ENCODE assay signal across 2 cellular contexts in the genomic region with DNA sequence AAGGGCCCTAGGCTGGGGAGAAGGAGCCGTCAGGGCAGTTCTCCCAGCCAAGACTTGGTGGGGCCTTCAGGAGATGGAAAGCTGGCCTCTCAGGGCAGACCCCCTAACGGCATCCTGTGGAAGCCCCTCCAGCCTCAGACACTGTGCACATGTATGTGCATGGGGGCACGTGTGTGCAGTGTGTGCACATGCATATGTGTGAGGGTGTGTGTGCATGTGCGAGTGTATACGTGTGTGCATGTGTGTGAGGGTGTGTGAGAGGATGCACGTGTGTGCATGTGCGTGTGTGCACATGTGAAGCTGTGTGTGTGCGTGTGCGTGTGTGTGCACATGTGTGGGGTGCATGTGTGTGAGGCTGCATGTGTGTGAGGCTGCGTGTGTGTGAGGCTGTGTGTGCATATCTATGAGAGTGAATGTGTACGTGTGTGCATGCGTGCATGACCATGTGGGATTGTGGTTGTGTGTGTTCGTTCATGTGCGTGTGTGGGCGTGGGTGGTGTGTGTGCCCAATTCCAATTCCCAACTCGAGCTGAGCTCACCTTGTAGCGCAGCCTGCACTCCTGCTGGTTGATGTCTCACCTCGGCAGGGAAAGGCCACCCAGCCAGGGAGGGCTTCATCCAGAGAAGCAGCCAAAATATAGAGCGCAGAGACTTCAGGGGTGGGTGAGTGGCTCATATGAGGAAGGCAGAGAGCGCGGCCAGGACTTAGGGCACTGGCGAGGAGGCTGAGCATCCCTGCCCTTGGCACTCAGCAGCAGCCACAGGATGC.
TF ChIP-seq lines count a peak whose summit lies in the region.

No MANE protein-coding gene starts in this region.

TF ChIP-seq in WTC11, 78 proteins besides CTCF, POLR2A, EP300 and RAD21 (continued from another document):
- TF ChIP-seq, protein P1, sequence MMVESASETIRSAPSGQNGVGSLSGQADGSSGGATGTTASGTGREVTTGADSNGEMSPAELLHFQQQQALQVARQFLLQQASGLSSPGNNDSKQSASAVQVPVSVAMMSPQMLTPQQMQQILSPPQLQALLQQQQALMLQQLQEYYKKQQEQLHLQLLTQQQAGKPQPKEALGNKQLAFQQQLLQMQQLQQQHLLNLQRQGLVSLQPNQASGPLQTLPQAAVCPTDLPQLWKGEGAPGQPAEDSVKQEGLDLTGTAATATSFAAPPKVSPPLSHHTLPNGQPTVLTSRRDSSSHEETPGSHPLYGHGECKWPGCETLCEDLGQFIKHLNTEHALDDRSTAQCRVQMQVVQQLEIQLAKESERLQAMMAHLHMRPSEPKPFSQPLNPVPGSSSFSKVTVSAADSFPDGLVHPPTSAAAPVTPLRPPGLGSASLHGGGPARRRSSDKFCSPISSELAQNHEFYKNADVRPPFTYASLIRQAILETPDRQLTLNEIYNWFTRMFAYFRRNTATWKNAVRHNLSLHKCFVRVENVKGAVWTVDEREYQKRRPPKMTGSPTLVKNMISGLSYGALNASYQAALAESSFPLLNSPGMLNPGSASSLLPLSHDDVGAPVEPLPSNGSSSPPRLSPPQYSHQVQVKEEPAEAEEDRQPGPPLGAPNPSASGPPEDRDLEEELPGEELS (CRISPR knock-in tag; IDR thresholded peaks at IDR 0.05): no peak
- TF ChIP-seq, protein P2, sequence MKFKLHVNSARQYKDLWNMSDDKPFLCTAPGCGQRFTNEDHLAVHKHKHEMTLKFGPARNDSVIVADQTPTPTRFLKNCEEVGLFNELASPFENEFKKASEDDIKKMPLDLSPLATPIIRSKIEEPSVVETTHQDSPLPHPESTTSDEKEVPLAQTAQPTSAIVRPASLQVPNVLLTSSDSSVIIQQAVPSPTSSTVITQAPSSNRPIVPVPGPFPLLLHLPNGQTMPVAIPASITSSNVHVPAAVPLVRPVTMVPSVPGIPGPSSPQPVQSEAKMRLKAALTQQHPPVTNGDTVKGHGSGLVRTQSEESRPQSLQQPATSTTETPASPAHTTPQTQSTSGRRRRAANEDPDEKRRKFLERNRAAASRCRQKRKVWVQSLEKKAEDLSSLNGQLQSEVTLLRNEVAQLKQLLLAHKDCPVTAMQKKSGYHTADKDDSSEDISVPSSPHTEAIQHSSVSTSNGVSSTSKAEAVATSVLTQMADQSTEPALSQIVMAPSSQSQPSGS (CRISPR knock-in tag; IDR thresholded peaks at IDR 0.05; ENCODE audit: borderline replicate concordance, low read depth): peak; percentile 58; the same call in 1 of the 2 replicates
- TF ChIP-seq, protein P3, sequence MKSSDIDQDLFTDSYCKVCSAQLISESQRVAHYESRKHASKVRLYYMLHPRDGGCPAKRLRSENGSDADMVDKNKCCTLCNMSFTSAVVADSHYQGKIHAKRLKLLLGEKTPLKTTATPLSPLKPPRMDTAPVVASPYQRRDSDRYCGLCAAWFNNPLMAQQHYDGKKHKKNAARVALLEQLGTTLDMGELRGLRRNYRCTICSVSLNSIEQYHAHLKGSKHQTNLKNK (CRISPR knock-in tag; IDR thresholded peaks at IDR 0.05): no peak
- TF ChIP-seq, protein P4, sequence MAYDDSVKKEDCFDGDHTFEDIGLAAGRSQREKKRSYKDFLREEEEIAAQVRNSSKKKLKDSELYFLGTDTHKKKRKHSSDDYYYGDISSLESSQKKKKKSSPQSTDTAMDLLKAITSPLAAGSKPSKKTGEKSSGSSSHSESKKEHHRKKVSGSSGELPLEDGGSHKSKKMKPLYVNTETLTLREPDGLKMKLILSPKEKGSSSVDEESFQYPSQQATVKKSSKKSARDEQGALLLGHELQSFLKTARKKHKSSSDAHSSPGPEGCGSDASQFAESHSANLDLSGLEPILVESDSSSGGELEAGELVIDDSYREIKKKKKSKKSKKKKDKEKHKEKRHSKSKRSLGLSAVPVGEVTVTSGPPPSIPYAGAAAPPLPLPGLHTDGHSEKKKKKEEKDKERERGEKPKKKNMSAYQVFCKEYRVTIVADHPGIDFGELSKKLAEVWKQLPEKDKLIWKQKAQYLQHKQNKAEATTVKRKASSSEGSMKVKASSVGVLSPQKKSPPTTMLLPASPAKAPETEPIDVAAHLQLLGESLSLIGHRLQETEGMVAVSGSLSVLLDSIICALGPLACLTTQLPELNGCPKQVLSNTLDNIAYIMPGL (CRISPR knock-in tag; IDR thresholded peaks at IDR 0.05): no peak
- TF ChIP-seq ZNF671 (CRISPR knock-in tag; IDR thresholded peaks at IDR 0.05) (no peak), CBFB (CRISPR knock-in tag; IDR thresholded peaks at IDR 0.05; ENCODE audit: low read depth) (no peak)
- TF ChIP-seq, protein P5, sequence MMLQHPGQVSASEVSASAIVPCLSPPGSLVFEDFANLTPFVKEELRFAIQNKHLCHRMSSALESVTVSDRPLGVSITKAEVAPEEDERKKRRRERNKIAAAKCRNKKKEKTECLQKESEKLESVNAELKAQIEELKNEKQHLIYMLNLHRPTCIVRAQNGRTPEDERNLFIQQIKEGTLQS (CRISPR knock-in tag; conservative IDR thresholded peaks at IDR 0.05): no peak
- TF ChIP-seq, protein P6, sequence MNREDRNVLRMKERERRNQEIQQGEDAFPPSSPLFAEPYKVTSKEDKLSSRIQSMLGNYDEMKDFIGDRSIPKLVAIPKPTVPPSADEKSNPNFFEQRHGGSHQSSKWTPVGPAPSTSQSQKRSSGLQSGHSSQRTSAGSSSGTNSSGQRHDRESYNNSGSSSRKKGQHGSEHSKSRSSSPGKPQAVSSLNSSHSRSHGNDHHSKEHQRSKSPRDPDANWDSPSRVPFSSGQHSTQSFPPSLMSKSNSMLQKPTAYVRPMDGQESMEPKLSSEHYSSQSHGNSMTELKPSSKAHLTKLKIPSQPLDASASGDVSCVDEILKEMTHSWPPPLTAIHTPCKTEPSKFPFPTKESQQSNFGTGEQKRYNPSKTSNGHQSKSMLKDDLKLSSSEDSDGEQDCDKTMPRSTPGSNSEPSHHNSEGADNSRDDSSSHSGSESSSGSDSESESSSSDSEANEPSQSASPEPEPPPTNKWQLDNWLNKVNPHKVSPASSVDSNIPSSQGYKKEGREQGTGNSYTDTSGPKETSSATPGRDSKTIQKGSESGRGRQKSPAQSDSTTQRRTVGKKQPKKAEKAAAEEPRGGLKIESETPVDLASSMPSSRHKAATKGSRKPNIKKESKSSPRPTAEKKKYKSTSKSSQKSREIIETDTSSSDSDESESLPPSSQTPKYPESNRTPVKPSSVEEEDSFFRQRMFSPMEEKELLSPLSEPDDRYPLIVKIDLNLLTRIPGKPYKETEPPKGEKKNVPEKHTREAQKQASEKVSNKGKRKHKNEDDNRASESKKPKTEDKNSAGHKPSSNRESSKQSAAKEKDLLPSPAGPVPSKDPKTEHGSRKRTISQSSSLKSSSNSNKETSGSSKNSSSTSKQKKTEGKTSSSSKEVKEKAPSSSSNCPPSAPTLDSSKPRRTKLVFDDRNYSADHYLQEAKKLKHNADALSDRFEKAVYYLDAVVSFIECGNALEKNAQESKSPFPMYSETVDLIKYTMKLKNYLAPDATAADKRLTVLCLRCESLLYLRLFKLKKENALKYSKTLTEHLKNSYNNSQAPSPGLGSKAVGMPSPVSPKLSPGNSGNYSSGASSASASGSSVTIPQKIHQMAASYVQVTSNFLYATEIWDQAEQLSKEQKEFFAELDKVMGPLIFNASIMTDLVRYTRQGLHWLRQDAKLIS (CRISPR knock-in tag; IDR thresholded peaks at IDR 0.05; ENCODE audit: borderline replicate concordance): no peak

TF ChIP-seq in HepG2, 621 proteins besides CTCF, POLR2A, EP300 and RAD21 (continued from another document):
- TF ChIP-seq, protein P7, sequence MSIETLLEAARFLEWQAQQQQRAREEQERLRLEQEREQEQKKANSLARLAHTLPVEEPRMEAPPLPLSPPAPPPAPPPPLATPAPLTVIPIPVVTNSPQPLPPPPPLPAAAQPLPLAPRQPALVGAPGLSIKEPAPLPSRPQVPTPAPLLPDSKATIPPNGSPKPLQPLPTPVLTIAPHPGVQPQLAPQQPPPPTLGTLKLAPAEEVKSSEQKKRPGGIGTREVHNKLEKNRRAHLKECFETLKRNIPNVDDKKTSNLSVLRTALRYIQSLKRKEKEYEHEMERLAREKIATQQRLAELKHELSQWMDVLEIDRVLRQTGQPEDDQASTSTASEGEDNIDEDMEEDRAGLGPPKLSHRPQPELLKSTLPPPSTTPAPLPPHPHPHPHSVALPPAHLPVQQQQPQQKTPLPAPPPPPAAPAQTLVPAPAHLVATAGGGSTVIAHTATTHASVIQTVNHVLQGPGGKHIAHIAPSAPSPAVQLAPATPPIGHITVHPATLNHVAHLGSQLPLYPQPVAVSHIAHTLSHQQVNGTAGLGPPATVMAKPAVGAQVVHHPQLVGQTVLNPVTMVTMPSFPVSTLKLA (IDR thresholded peaks at IDR 0.05): peak; percentile 99
